Comparison of ENCODE assay signal across 26 cellular contexts in the genomic region with DNA sequence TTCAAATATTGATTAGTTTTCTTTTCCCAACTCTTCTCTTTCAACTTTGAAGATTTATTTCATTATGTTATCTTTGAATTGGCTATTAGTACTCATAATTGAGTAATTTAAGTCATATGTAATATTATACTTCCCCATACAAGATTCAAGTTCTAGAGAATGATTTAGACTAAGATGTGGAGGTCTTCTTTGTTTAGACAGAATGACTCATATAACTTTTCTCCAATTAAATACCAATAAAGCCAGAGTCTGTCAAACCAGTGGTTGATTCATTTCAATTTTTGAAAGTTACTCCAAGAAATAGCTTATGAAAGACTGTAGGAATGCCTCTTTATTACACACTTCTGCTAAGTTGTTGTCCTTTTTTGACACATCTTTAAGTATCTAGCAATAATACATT.
"Had no signal": no experiment of that assay in that cellular context is flagged by ENCODE, and none has a peak within 500 bp of the region (broad histone marks: within the 10 kb centered on the region; RNA-seq: fewer than 3 reads in every experiment).

No MANE protein-coding gene starts in this region.

- ATAC-seq: stimulated activated effector memory CD8-positive, alpha-beta T cell treated with anti-CD3 and anti-CD28 coated beads, Interleukin-12 subunit alpha, Interleukin-12 subunit beta, amount 100 ng/mL, for 72 hours; stimulated activated memory B cell treated with anti-CD40 and anti-IgM and Interleukin-4, amounts not matched to agents 10 μg/mL and 1 μg/mL and 100 μg/mL, for 72 hours; stimulated activated naive B cell treated with anti-CD40 and anti-IgM and Interleukin-4, amounts not matched to agents 10 μg/mL and 1 μg/mL and 100 μg/mL, for 72 hours; stimulated activated naive CD8-positive, alpha-beta T cell treated with anti-CD3 and anti-CD28 coated beads, Interleukin-15, amount 100 ng/mL, for 72 hours; stimulated activated naive CD8-positive, alpha-beta T cell treated with anti-CD3 and anti-CD28 coated beads, Interleukin-15, Interleukin-2, amounts not matched to agents 100 U/mL and 50 U/mL, for 24 hours; upper lobe of right lung had no signal

- H3K36me3 ChIP-seq: stomach, suprapubic skin, thoracic aorta, thyroid gland, tibial artery, tibial nerve, transverse colon, upper lobe of left lung, upper lobe of right lung, uterus, vagina had no signal

- H3K4me1 ChIP-seq: stomach, suprapubic skin, testis, thyroid gland, tibial artery, tibial nerve, transverse colon, upper lobe of left lung, upper lobe of right lung, uterus, vagina had no signal

- H3K27me3 ChIP-seq: testis, thyroid gland, tibial nerve, upper lobe of left lung, upper lobe of right lung, uterus, vagina had no signal

- H3K4me3 ChIP-seq: stomach, suprapubic skin, testis, thoracic aorta, thyroid gland, tibial artery, tibial nerve, transverse colon, upper lobe of left lung, upper lobe of right lung, uterus, vagina had no signal

- H3K27ac ChIP-seq: stomach, suprapubic skin, testis, thoracic aorta, thyroid gland, tibial artery, tibial nerve, transverse colon, upper lobe of left lung, upper lobe of right lung, uterus, vagina had no signal

- H3K9me3 ChIP-seq: stomach, suprapubic skin, testis, thoracic aorta, thyroid gland, tibial artery, transverse colon, upper lobe of left lung, upper lobe of right lung, uterus, vagina had no signal

- DNase-seq: stimulated activated CD4-positive, alpha-beta T cell treated with anti-CD3 and anti-CD28 coated beads, Interleukin-2, amount 100 ng/mL, for 48 hours; stimulated activated CD4-positive, alpha-beta T cell treated with anti-CD3 and anti-CD28 coated beads, Interleukin-4, amount 100 ng/mL, for 1 hour; stimulated activated CD4-positive, alpha-beta T cell treated with anti-CD3 and anti-CD28 coated beads, Interleukin-4, amount 100 ng/mL, for 24 hours; stimulated activated CD4-positive, alpha-beta T cell treated with anti-CD3 and anti-CD28 coated beads, Interleukin-4, amount 100 ng/mL, for 4 hours; stimulated activated CD8-positive, alpha-beta memory T cell treated with anti-CD3 and anti-CD28 coated beads, Interleukin-4, amount 100 ng/mL, for 48 hours; stimulated activated naive B cell treated with anti-CD40 and anti-IgM and Interleukin-4, amounts not matched to agents 10 μg/mL and 1 μg/mL and 100 μg/mL, for 72 hours; stimulated activated naive CD4-positive, alpha-beta T cell; stimulated activated naive CD4-positive, alpha-beta T cell treated with Interleukin-2 at 50 U/mL for 16 hours; stimulated activated naive CD8-positive, alpha-beta T cell treated with anti-CD3 and anti-CD28 coated beads, Interleukin-15, amount 100 ng/mL, for 72 hours; stimulated activated naive CD8-positive, alpha-beta T cell treated with anti-CD3 and anti-CD28 coated beads, Interleukin-15, Interleukin-2, amounts not matched to agents 100 U/mL and 50 U/mL, for 24 hours; stomach; substantia nigra; testis; thyroid gland; tibial artery; transverse colon; trophoblast cell; upper lobe of left lung; upper lobe of right lung; uterus had no signal
